Comparison of ENCODE assay signal across 17 cellular contexts in genomic region chr16:87701066-87701425, GRCh38.
DNase-seq lines count a peak whose midpoint lies in the region; ATAC-seq and TF ChIP-seq lines count a peak whose summit lies in the region.
"Had no signal": no experiment of that assay in that cellular context is flagged by ENCODE, and none has a peak within 500 bp of the region (broad histone marks: within the 10 kb centered on the region; RNA-seq: fewer than 3 reads in every experiment).

No MANE protein-coding gene starts in this region.

- no peak overlapping the region for H3K9ac ChIP-seq in endodermal cell (ENCODE audit: extremely low read depth, low read length, poor library complexity, severe bottlenecking)

- intact Hi-C loops in activated CD4-positive, alpha-beta T cell treated with anti-CD3 and anti-CD28 coated beads, Interleukin-2, amount 10 ng/mL, durations not matched to agents 24 days and 14 days (cut with micrococcal nuclease) = no loop called here

- peaks cover 8% of the 10 kb centered on the region for H3K4me1 ChIP-seq in endodermal cell (ENCODE audit: control insufficient read depth, insufficient read depth, low read length)
- H3K4me1 ChIP-seq: uterus had no signal

- H3K9me3 Mint-ChIP-seq in activated CD4-positive, alpha-beta T cell treated with anti-CD3 and anti-CD28 coated beads, Interleukin-2, amount 10 ng/mL, durations not matched to agents 24 days and 14 days = no peaks in the 10 kb centered on the region
- no peaks in the 10 kb centered on the region for H3K9me3 Mint-ChIP-seq in naive thymus-derived CD8-positive, alpha-beta T cell
- H3K9me3 Mint-ChIP-seq in endodermal cell = no peaks in the 10 kb centered on the region
- H3K9me3 Mint-ChIP-seq: CD14-positive monocyte had no signal

- H3K4me1 Mint-ChIP-seq in activated CD4-positive, alpha-beta T cell treated with anti-CD3 and anti-CD28 coated beads, Interleukin-2, amount 10 ng/mL, durations not matched to agents 24 days and 14 days = peaks cover 27% of the 10 kb centered on the region
- H3K4me1 Mint-ChIP-seq in T-helper 17 cell (peaks cover 38% of the 10 kb centered on the region), endodermal cell (peaks cover 11% of the 10 kb centered on the region)
- H3K4me1 Mint-ChIP-seq in naive thymus-derived CD8-positive, alpha-beta T cell = peaks cover 13 to 56% (median 46%) of the 10 kb centered on the region in 4 donors

- DNase-seq in activated CD4-positive, alpha-beta T cell treated with anti-CD3 and anti-CD28 coated beads, Interleukin-2, amount 10 ng/mL, durations not matched to agents 24 days and 14 days = no peak
- DNase-seq in activated CD4-positive, alpha-beta T cell treated with anti-CD3 and anti-CD28 coated beads for 48 hours = no peak
- DNase-seq in T-helper 17 cell (no peak), cerebellum (ENCODE audit: low spot score) (no peak), NCI-H345 treated with DMSO at 0.1 percent for 48 hours (lab: John Stamatoyannopoulos, UW; ENCODE audit: unreplicated experiment) (no peak), endodermal cell (no peak)
- DNase-seq in naive thymus-derived CD8-positive, alpha-beta T cell = no peak
- DNase-seq: DMS53, KBM-7, MV-4-11, NCI-H1930, NCI-H510A, substantia nigra, uterus had no signal

- H3K27me3 ChIP-seq in endodermal cell (ENCODE audit: control insufficient read depth, insufficient read depth, low read length, poor library complexity, severe bottlenecking) = no peaks in the 10 kb centered on the region
- H3K27me3 ChIP-seq: uterus had no signal

- H3K36me3 Mint-ChIP-seq in activated CD4-positive, alpha-beta T cell treated with anti-CD3 and anti-CD28 coated beads, Interleukin-2, amount 10 ng/mL, durations not matched to agents 24 days and 14 days (ENCODE audit: low read depth) = peaks cover 25% of the 10 kb centered on the region
- H3K36me3 Mint-ChIP-seq in T-helper 17 cell (ENCODE audit: low read depth) (no peaks in the 10 kb centered on the region), endodermal cell (ENCODE audit: low read depth) (peaks cover 44% of the 10 kb centered on the region)
- peaks cover 0 to 31% (median 3%) of the 10 kb centered on the region in 3 donors for H3K36me3 Mint-ChIP-seq in naive thymus-derived CD8-positive, alpha-beta T cell

- no peaks in the 10 kb centered on the region for H3K27me3 Mint-ChIP-seq in activated CD4-positive, alpha-beta T cell treated with anti-CD3 and anti-CD28 coated beads, Interleukin-2, amount 10 ng/mL, durations not matched to agents 24 days and 14 days
- H3K27me3 Mint-ChIP-seq in T-helper 17 cell (no peaks in the 10 kb centered on the region), endodermal cell (ENCODE audit: insufficient read depth) (no peaks in the 10 kb centered on the region)
- H3K27me3 Mint-ChIP-seq in naive thymus-derived CD8-positive, alpha-beta T cell = no peaks in the 10 kb centered on the region

- H3K27ac ChIP-seq in endodermal cell (ENCODE audit: low read depth, low read length) = no peak overlapping the region
- H3K27ac ChIP-seq: uterus, VCaP had no signal

- POLR2A ChIA-PET in naive thymus-derived CD8-positive, alpha-beta T cell (lab: Charles Lee) = interaction anchor here (1.5 to 2.6 kb wide), 4 partner anchors 13 to 65 kb away, joined by 4 to 13 read pairs (median 9); partner anchors contain the start of gene KLHDC4

- no peaks in the 10 kb centered on the region for H3K9me3 ChIP-seq in T-helper 17 cell (ENCODE audit: control insufficient read depth, low read length, poor library complexity, severe bottlenecking)
- no peaks in the 10 kb centered on the region for H3K9me3 ChIP-seq in endodermal cell (ENCODE audit: control insufficient read depth, low read length)
- H3K9me3 ChIP-seq: uterus had no signal

- TF ChIP-seq POLR2A in GM18526 (IDR thresholded peaks at IDR 0.05; ENCODE audit: extremely low read depth, insufficient read length) = peak; percentile 8

- 94 to 96% methylated on average over 4 to 11 of the region's 11 CpGs for WGBS in endodermal cell (ENCODE audit: insufficient coverage in 1 of 2, insufficient read length in 1 of 2), 2 experiments

- no peak overlapping the region for H3K4me3 Mint-ChIP-seq in activated CD4-positive, alpha-beta T cell treated with anti-CD3 and anti-CD28 coated beads, Interleukin-2, amount 10 ng/mL, durations not matched to agents 24 days and 14 days
- H3K4me3 Mint-ChIP-seq in T-helper 17 cell (no peak overlapping the region), endodermal cell (no peak overlapping the region)
- H3K4me3 Mint-ChIP-seq in naive thymus-derived CD8-positive, alpha-beta T cell = peak overlapping the region in 4 of 10 donors; percentile 14 to 66 (median 48)
- H3K4me3 Mint-ChIP-seq: CD14-positive monocyte had no signal

- H3K27ac Mint-ChIP-seq in activated CD4-positive, alpha-beta T cell treated with anti-CD3 and anti-CD28 coated beads, Interleukin-2, amount 10 ng/mL, durations not matched to agents 24 days and 14 days = peak overlapping the region; percentile 45
- H3K27ac Mint-ChIP-seq in T-helper 17 cell = peak overlapping the region; percentile 57
- H3K27ac Mint-ChIP-seq in naive thymus-derived CD8-positive, alpha-beta T cell = peak overlapping the region; percentile 19 to 86 (median 81)
- no peak overlapping the region for H3K27ac Mint-ChIP-seq in endodermal cell

- peaks cover 29% of the 10 kb centered on the region for H3K36me3 ChIP-seq in endodermal cell (ENCODE audit: control insufficient read depth, insufficient read depth, low read length)
- H3K36me3 ChIP-seq: uterus had no signal

- no peak for TF ChIP-seq CTCF in endodermal cell (conservative IDR thresholded peaks at IDR 0.05)

- ATAC-seq in T-helper 17 cell = no peak
- peak in 1 of 2 donors; percentile 46 for ATAC-seq in naive thymus-derived CD8-positive, alpha-beta T cell

- H3K4me3 ChIP-seq in endodermal cell (ENCODE audit: low read length) = no peak overlapping the region
- H3K4me3 ChIP-seq: uterus had no signal
